ENCODE assay signal across 9 cellular contexts in genomic region chr1:54810144-54810942, GRCh38. TPM values are rescaled to one million over a fixed set of nuclear protein-coding genes. Genes with fewer than 3 reads are reported as not detected.
DNase-seq lines count a peak whose midpoint lies in the region; ATAC-seq lines count a peak whose summit lies in the region.
"Had no signal": no experiment of that assay in that cellular context is flagged by ENCODE, and none has a peak within 500 bp of the region (broad histone marks: within the 10 kb centered on the region; RNA-seq: fewer than 3 reads in every experiment).

No MANE protein-coding gene starts in this region.

- DNase-seq in Right ventricle myocardium inferior (ENCODE audit: missing footprints) (no peak), cardiac septum (ENCODE audit: low spot score) (no peak), NCI-H510A treated with DMSO at 0.1 percent for 48 hours (lab: John Stamatoyannopoulos, UW) (peak; percentile 78), ecto neural progenitor cell (ENCODE audit: low spot score) (peak; percentile 82), mesenteric fat pad (ENCODE audit: low spot score) (peak; percentile 89)
- DNase-seq in activated CD4-positive, alpha-beta T cell treated with anti-CD3 and anti-CD28 coated beads, Interleukin-2, amount 50 U/mL, for 48 hours: peak; percentile 80 to 81
- peak; percentile 55 for DNase-seq in stimulated activated CD8-positive, alpha-beta memory T cell treated with anti-CD3 and anti-CD28 coated beads, Interleukin-7, amount 100 ng/mL, for 24 hours (ENCODE audit: low read depth)

- peak; percentile 73 for ATAC-seq in Right ventricle myocardium inferior
- peak; percentile 58 for ATAC-seq in HG03280 (IDR thresholded peaks at IDR 0.05; ENCODE audit: unreplicated experiment)

- intact Hi-C loops in Right ventricle myocardium inferior (cut with DNase I) (loop anchor here (5.0 to 10.0 kb wide), 3 partner anchors 316 to 948 kb away; no protein-coding TSS in a partner anchor), cardiac septum (cut with DNase I) (loop anchor here (2.0 to 5.0 kb wide), 2 partner anchors 733 to 950 kb away; no protein-coding TSS in a partner anchor)

RNA-seq across cellular contexts. Expression of gene TTC22, which starts 9.2 kb away (rescaled TPM):
- total RNA-seq in Right ventricle myocardium inferior: not detected
- 0.08 TPM for total RNA-seq in cardiac septum
- total RNA-seq in mesenteric fat pad: not detected
- total RNA-seq: pulmonary artery endothelial cell had no signal

RNA-seq across cellular contexts. Expression of gene PARS2, which starts 46.0 kb away (rescaled TPM):
- total RNA-seq in Right ventricle myocardium inferior (4.2 TPM), cardiac septum (3.8 TPM), mesenteric fat pad (1.9 TPM)

Comparison
In these comparisons a context has a peak if more than half of its experiments do, and no peak if none do; other contexts are left out.
1. DNase-seq: peak in NCI-H510A treated with DMSO at 0.1 percent for 48 hours (single experiment), activated CD4-positive, alpha-beta T cell treated with anti-CD3 and anti-CD28 coated beads, Interleukin-2, amount 50 U/mL, for 48 hours (2 of 2), ecto neural progenitor cell (single experiment), mesenteric fat pad (single experiment) and stimulated activated CD8-positive, alpha-beta memory T cell treated with anti-CD3 and anti-CD28 coated beads, Interleukin-7, amount 100 ng/mL, for 24 hours (single experiment); none in Right ventricle myocardium inferior (single experiment) and cardiac septum (single experiment).